In genomic region chr12:27367078-27367477, GRCh38 we compare ENCODE assay signal across 18 cellular contexts.
"Had no signal": no experiment of that assay in that cellular context is flagged by ENCODE, and none has a peak within 500 bp of the region (broad histone marks: within the 10 kb centered on the region; RNA-seq: fewer than 3 reads in every experiment).

No MANE protein-coding gene starts in this region.

- H3K4me1 ChIP-seq: adrenal gland, lower lobe of right lung, neural progenitor cell, sigmoid colon, upper lobe of right lung had no signal

- H3K4me3 ChIP-seq: adrenal gland, body of pancreas, lower lobe of right lung, neural progenitor cell, pancreas, sigmoid colon, thoracic aorta, upper lobe of right lung had no signal

- H3K4me2 ChIP-seq: neural progenitor cell had no signal

- H3K36me3 ChIP-seq: adrenal gland, lower lobe of right lung, neural progenitor cell, pancreas, thoracic aorta, upper lobe of right lung had no signal

- H2AFZ ChIP-seq: neural progenitor cell had no signal

- H3K9ac ChIP-seq: neural progenitor cell had no signal

- H3K27me3 ChIP-seq: adrenal gland, body of pancreas, foreskin keratinocyte, neural progenitor cell, pancreas, sigmoid colon, upper lobe of right lung had no signal

- DNase-seq: activated CD4-positive, alpha-beta T cell treated with anti-CD3 and anti-CD28 coated beads for 4 hours; activated CD8-positive, alpha-beta T cell treated with anti-CD3 and anti-CD28 coated beads for 36 hours; activated effector memory CD4-positive, alpha-beta T cell treated with anti-CD3 and anti-CD28 coated beads, Interleukin-2, amount 50 U/mL, for 16 hours; activated T-cell treated with anti-CD3 and anti-CD28 coated beads, Interleukin-2, amount 50 U/mL, for 48 hours; adrenal gland; body of pancreas; caudate nucleus; foreskin keratinocyte; head of caudate nucleus; left cardiac atrium; lower lobe of right lung; pancreas; sigmoid colon; stimulated activated CD4-positive, alpha-beta T cell treated with anti-CD3 and anti-CD28 coated beads, Interleukin-1b, Interleukin-23, amount 100 ng/mL, for 48 hours; upper lobe of right lung had no signal

- H3K9me3 ChIP-seq: adrenal gland, lower lobe of right lung, pancreas, sigmoid colon, thoracic aorta, upper lobe of right lung had no signal

- H3K27ac ChIP-seq: adrenal gland, body of pancreas, foreskin keratinocyte, lower lobe of right lung, neural progenitor cell, pancreas, sigmoid colon, thoracic aorta, upper lobe of right lung had no signal

- ATAC-seq: activated CD8-positive, alpha-beta T cell treated with anti-CD3 and anti-CD28 coated beads for 36 hours; body of pancreas; foreskin keratinocyte; left cardiac atrium; lower lobe of right lung; upper lobe of right lung; WTC11 had no signal
